In the genomic region with DNA sequence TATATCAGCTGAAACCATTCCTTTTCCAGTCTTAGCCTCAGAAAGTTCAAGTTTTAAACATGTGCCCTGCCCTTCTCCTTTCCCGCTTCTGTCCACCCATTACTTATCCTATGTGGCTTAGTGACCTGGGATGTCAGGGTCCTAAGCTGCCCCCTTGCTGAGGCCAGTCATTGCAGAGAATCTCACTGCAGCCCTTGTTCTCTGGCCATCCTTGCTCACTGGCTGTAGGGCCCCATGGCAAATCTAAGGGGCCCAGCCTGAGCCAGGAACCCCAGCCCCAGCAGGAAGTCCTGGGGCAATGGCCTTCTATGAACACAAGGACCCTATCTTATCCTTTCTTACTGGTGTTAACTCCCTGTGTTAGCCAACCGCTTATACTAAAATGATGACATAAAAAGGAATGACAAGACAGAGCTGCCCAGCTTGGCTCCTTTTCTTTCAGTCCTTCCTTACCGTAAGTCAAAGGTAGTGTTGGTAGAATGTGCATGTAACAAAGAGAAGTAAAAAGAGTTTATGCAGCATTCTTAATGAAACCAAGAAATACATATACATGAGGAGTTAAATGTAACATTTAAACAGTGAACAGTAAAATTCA, we compare ENCODE assay signal across 2 cellular contexts.
TF ChIP-seq lines count a peak whose summit lies in the region.

No MANE protein-coding gene starts in this region.

TF ChIP-seq in endothelial cell of umbilical vein, 7 proteins besides CTCF, POLR2A, EP300 and RAD21 (continued from another document):
- TF ChIP-seq POLR2AphosphoS5 (IDR thresholded peaks at IDR 0.05; ENCODE audit: insufficient read depth, low read depth, low read length), result no peak
- no peak for TF ChIP-seq FOS (IDR thresholded peaks at IDR 0.05; ENCODE audit: borderline replicate concordance, insufficient read depth, low read length)
- no peak for TF ChIP-seq GATA2 (IDR thresholded peaks at IDR 0.05; ENCODE audit: insufficient read depth, insufficient read length, low read depth, low read length)
- TF ChIP-seq JUN (IDR thresholded peaks at IDR 0.05; ENCODE audit: borderline replicate concordance, insufficient read depth, insufficient read length, low read depth), result no peak
- TF ChIP-seq MYC (IDR thresholded peaks at IDR 0.05; ENCODE audit: low read depth, low read length), result no peak
TF ChIP-seq in endothelial cell of umbilical vein: peak in this region for 0.

TF ChIP-seq in liver, 16 proteins besides CTCF, POLR2A, EP300 and RAD21 (continued from another document):
- TF ChIP-seq HNF4G (IDR thresholded peaks at IDR 0.05) (no peak), EGR1 (IDR thresholded peaks at IDR 0.05; ENCODE audit: low read depth in 2 of 2) (no peak), SP1 (IDR thresholded peaks at IDR 0.05) (no peak)
TF ChIP-seq in liver: peak in this region for 0.
